Comparison of ENCODE assay signal across 1 cellular context in genomic region chr4:41369680-41370079, GRCh38.
TF ChIP-seq lines count a peak whose summit lies in the region.

No MANE protein-coding gene starts in this region.

TF ChIP-seq in SK-N-SH treated with all-trans-retinoic acid at 6 μM for 48 hours, 23 proteins besides CTCF, POLR2A, EP300 and RAD21 (continued from another document):
- TF ChIP-seq TOX (CRISPR knock-in tag; IDR thresholded peaks at IDR 0.05; ENCODE audit: borderline replicate concordance) = no peak
- TF ChIP-seq GLIS3 (CRISPR knock-in tag; IDR thresholded peaks at IDR 0.05) = no peak
- TF ChIP-seq ISL1 (CRISPR knock-in tag; IDR thresholded peaks at IDR 0.05) = no peak
TF ChIP-seq in SK-N-SH treated with all-trans-retinoic acid at 6 μM for 48 hours: peak in this region for 0.
